Comparison of ENCODE assay signal across 1 cellular context in genomic region chr1:169707917-169708604, GRCh38.
TF ChIP-seq lines count a peak whose summit lies in the region.

No MANE protein-coding gene starts in this region.

TF ChIP-seq in HepG2, 621 proteins besides CTCF, POLR2A, EP300 and RAD21:
- TF ChIP-seq MBD4 (IDR thresholded peaks at IDR 0.05; ENCODE audit: borderline replicate concordance, low read length) (no peak), ZNF331 (CRISPR knock-in tag; IDR thresholded peaks at IDR 0.05) (no peak), ZNF704 (CRISPR knock-in tag; IDR thresholded peaks at IDR 0.05; ENCODE audit: borderline replicate concordance) (no peak), ZNF569 (CRISPR knock-in tag; IDR thresholded peaks at IDR 0.05; ENCODE audit: borderline replicate concordance) (no peak), KDM3A (CRISPR knock-in tag; IDR thresholded peaks at IDR 0.05; ENCODE audit: low read depth) (no peak), ZNF432 (CRISPR knock-in tag; IDR thresholded peaks at IDR 0.05; ENCODE audit: borderline replicate concordance) (no peak), ZNF280B (CRISPR knock-in tag; IDR thresholded peaks at IDR 0.05; ENCODE audit: borderline replicate concordance) (no peak), KDM6A (CRISPR knock-in tag; IDR thresholded peaks at IDR 0.05; ENCODE audit: low read depth) (no peak), THAP11 (CRISPR knock-in tag; IDR thresholded peaks at IDR 0.05) (no peak), NCOA1 (CRISPR knock-in tag; IDR thresholded peaks at IDR 0.05) (no peak), NFKB2 (CRISPR knock-in tag; IDR thresholded peaks at IDR 0.05; ENCODE audit: borderline replicate concordance) (no peak), RFXANK (CRISPR knock-in tag; IDR thresholded peaks at IDR 0.05) (no peak)
- TF ChIP-seq, protein P1, sequence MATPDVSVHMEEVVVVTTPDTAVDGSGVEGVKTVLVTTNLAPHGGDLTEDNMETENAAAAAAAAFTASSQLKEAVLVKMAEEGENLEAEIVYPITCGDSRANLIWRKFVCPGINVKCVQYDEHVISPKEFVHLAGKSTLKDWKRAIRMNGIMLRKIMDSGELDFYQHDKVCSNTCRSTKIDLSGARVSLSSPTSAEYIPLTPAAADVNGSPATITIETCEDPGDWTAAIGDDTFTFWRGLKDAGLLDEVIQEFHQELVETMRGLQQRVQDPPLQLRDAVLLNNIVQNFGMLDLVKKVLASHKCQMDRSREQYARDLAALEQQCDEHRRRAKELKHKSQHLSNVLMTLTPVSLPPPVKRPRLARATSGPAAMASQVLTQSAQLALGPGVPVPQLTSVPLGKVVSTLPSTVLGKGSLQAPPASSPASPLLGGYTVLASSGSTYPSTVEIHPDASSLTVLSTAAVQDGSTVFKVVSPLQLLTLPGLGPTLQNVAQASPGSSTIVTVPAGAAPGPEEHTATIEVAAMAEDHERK (CRISPR knock-in tag; IDR thresholded peaks at IDR 0.05; ENCODE audit: low read depth) = no peak
